1 cellular context compared by ENCODE assay signal in genomic region chr17:78793415-78793814, GRCh38.
TF ChIP-seq lines count a peak whose summit lies in the region.

No MANE protein-coding gene starts in this region.

TF ChIP-seq in PFSK-1, 5 proteins besides CTCF, POLR2A, EP300 and RAD21:
- TF ChIP-seq REST (IDR thresholded peaks at IDR 0.05; ENCODE audit: insufficient read depth in 1 of 2, low read depth in 2 of 2, low read length in 2 of 2): no peak
- TF ChIP-seq POLR2AphosphoS5 (IDR thresholded peaks at IDR 0.05; ENCODE audit: low read depth, low read length): 0 out of 2 replicates have a peak, but pooled peaks have one; percentile 20
- TF ChIP-seq TAF1 (IDR thresholded peaks at IDR 0.05; ENCODE audit: borderline replicate concordance, insufficient read depth, low read length): no peak
